In genomic region chr5:40240111-40240510, GRCh38 we compare ENCODE assay signal across 16 cellular contexts.
A peak's percentile ranks its signal among the peaks of the same experiment; 100 is the strongest.
DNase-seq lines count a peak whose midpoint lies in the region; ATAC-seq and TF ChIP-seq lines count a peak whose summit lies in the region.
"Had no signal": no experiment of that assay in that cellular context is flagged by ENCODE, and none has a peak within 500 bp of the region (broad histone marks: within the 10 kb centered on the region; RNA-seq: fewer than 3 reads in every experiment).

No MANE protein-coding gene starts in this region.

- DNase-seq in EL (peak; percentile 36), M059J (ENCODE audit: low read depth) (peak; percentile 44), NCI-H524 (lab: John Stamatoyannopoulos, UW) (no peak), WTC11 (ENCODE audit: low spot score) (no peak), thyroid gland (no peak)
- DNase-seq in activated naive CD4-positive, alpha-beta T cell treated with anti-CD3 and anti-CD28 coated beads, Interleukin-2, amount 50 U/mL, for 72 hours (ENCODE audit: low spot score in 2 of 2), result no peak
- DNase-seq in stimulated activated CD4-positive, alpha-beta T cell treated with anti-CD3 and anti-CD28 coated beads, Interleukin-12 subunit alpha, Interleukin-12 subunit beta, amount 100 ng/mL, for 4 hours, result peak; percentile 15
- DNase-seq: CD4-positive, alpha-beta memory T cell; GDM1; NCI-H146; SHP77 treated with DMSO at 0.1 percent for 48 hours had no signal

- 60 to 68% methylated on average over 1 of the region's 1 CpG for WGBS in thyroid gland, 2 donors

- CTCF ChIA-PET in WTC11 (lab: Charles Lee), result no interaction called here

- POLR2A ChIA-PET in WTC11 (lab: Charles Lee), result no interaction called here

- peaks cover 14 to 17% of the 10 kb centered on the region in 2 donors for H3K4me1 ChIP-seq in thyroid gland
- H3K4me1 ChIP-seq: esophagus muscularis mucosa had no signal

- peaks cover 5 to 51% of the 10 kb centered on the region in 2 donors for H3K36me3 Mint-ChIP-seq in activated naive CD4-positive, alpha-beta T cell treated with anti-CD3 and anti-CD28 coated beads, Interleukin-2, amount 50 U/mL, for 72 hours
- peaks cover 7% of the 10 kb centered on the region for H3K36me3 Mint-ChIP-seq in WTC11
- H3K36me3 Mint-ChIP-seq: activated naive CD4-positive, alpha-beta T cell treated with anti-CD3 and anti-CD28 coated beads, Interleukin-2, amount 50 U/mL, for 24 hours had no signal

- peaks cover 19 to 28% of the 10 kb centered on the region in 2 donors for H3K9me3 Mint-ChIP-seq in activated naive CD4-positive, alpha-beta T cell treated with anti-CD3 and anti-CD28 coated beads, Interleukin-2, amount 50 U/mL, for 72 hours
- H3K9me3 Mint-ChIP-seq in WTC11, result peaks cover 22% of the 10 kb centered on the region

- peak; percentile 56 to 96 for ATAC-seq in activated naive CD4-positive, alpha-beta T cell treated with anti-CD3 and anti-CD28 coated beads, Interleukin-2, amount 50 U/mL, for 72 hours
- no peak for ATAC-seq in WTC11
- no peak for ATAC-seq in GM21360 (IDR thresholded peaks at IDR 0.05; ENCODE audit: unreplicated experiment)
- ATAC-seq: HCT116 had no signal

- H3K36me3 ChIP-seq in thyroid gland, result no peaks in the 10 kb centered on the region
- H3K36me3 ChIP-seq: esophagus muscularis mucosa, thoracic aorta had no signal

- H3K4me1 Mint-ChIP-seq in WTC11, result 0 out of 2 replicates have a peak, but pooled peaks cover 3% of the 10 kb centered on the region

- no peak overlapping the region for H3K4me3 ChIP-seq in thyroid gland (replicated peaks in 1 of 3)
- H3K4me3 ChIP-seq: esophagus muscularis mucosa, thoracic aorta had no signal

- intact Hi-C loops in thyroid gland (cut with DNase I), result no loop called here

- no peaks in the 10 kb centered on the region for H3K27me3 ChIP-seq in thyroid gland
- H3K27me3 ChIP-seq: esophagus muscularis mucosa had no signal

- H3K27me3 Mint-ChIP-seq in WTC11 (ENCODE audit: low read depth), result 0 out of 2 replicates have a peak, but pooled peaks cover 2% of the 10 kb centered on the region
- H3K27me3 Mint-ChIP-seq: activated naive CD4-positive, alpha-beta T cell treated with anti-CD3 and anti-CD28 coated beads, Interleukin-2, amount 50 U/mL, for 24 hours; CD4-positive, alpha-beta memory T cell had no signal

- no peak overlapping the region for H3K4me3 Mint-ChIP-seq in WTC11
- H3K4me3 Mint-ChIP-seq: activated naive CD4-positive, alpha-beta T cell treated with anti-CD3 and anti-CD28 coated beads, Interleukin-2, amount 50 U/mL, for 24 hours; CD4-positive, alpha-beta memory T cell had no signal

- no peak overlapping the region for H3K27ac ChIP-seq in thyroid gland
- H3K27ac ChIP-seq: esophagus muscularis mucosa, thoracic aorta had no signal

- no peaks in the 10 kb centered on the region for H3K9me3 ChIP-seq in thyroid gland

- H3K27ac Mint-ChIP-seq in activated naive CD4-positive, alpha-beta T cell treated with anti-CD3 and anti-CD28 coated beads, Interleukin-2, amount 50 U/mL, for 72 hours, result no peak overlapping the region
- no peak overlapping the region for H3K27ac Mint-ChIP-seq in WTC11
- H3K27ac Mint-ChIP-seq: activated naive CD4-positive, alpha-beta T cell treated with anti-CD3 and anti-CD28 coated beads, Interleukin-2, amount 50 U/mL, for 24 hours; CD4-positive, alpha-beta memory T cell had no signal

- TF ChIP-seq CTCF in WTC11 (IDR thresholded peaks at IDR 0.05) (no peak), thyroid gland (IDR thresholded peaks at IDR 0.05) (no peak)

- no peak for TF ChIP-seq POLR2A in thyroid gland (IDR thresholded peaks at IDR 0.05)

TF ChIP-seq in WTC11, 78 proteins besides CTCF, POLR2A, EP300 and RAD21 (continues in another document):
- TF ChIP-seq, protein P1, sequence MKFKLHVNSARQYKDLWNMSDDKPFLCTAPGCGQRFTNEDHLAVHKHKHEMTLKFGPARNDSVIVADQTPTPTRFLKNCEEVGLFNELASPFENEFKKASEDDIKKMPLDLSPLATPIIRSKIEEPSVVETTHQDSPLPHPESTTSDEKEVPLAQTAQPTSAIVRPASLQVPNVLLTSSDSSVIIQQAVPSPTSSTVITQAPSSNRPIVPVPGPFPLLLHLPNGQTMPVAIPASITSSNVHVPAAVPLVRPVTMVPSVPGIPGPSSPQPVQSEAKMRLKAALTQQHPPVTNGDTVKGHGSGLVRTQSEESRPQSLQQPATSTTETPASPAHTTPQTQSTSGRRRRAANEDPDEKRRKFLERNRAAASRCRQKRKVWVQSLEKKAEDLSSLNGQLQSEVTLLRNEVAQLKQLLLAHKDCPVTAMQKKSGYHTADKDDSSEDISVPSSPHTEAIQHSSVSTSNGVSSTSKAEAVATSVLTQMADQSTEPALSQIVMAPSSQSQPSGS (CRISPR knock-in tag; IDR thresholded peaks at IDR 0.05; ENCODE audit: borderline replicate concordance, low read depth), result no peak
- TF ChIP-seq TEAD1 (CRISPR knock-in tag; IDR thresholded peaks at IDR 0.05) (no peak), CBFB (CRISPR knock-in tag; IDR thresholded peaks at IDR 0.05; ENCODE audit: low read depth) (no peak), ATF6 (CRISPR knock-in tag; IDR thresholded peaks at IDR 0.05) (no peak), MLX (CRISPR knock-in tag; IDR thresholded peaks at IDR 0.05) (no peak), NR1H2 (CRISPR knock-in tag; IDR thresholded peaks at IDR 0.05) (no peak), E2F5 (CRISPR knock-in tag; IDR thresholded peaks at IDR 0.05) (no peak), TCF7 (CRISPR knock-in tag; IDR thresholded peaks at IDR 0.05; ENCODE audit: low read depth) (no peak), ZNF396 (CRISPR knock-in tag; IDR thresholded peaks at IDR 0.05; ENCODE audit: borderline replicate concordance) (no peak), OVOL2 (CRISPR knock-in tag; IDR thresholded peaks at IDR 0.05; ENCODE audit: borderline replicate concordance) (no peak), GRHL2 (CRISPR knock-in tag; IDR thresholded peaks at IDR 0.05; ENCODE audit: insufficient replicate concordance, severe bottlenecking) (no peak), ZNF512 (CRISPR knock-in tag; IDR thresholded peaks at IDR 0.05; ENCODE audit: borderline replicate concordance) (no peak), NR2C2 (CRISPR knock-in tag; IDR thresholded peaks at IDR 0.05) (no peak)

Comparison
In these comparisons a context has a peak if more than half of its experiments do, and no peak if none do; other contexts are left out.
1. DNase-seq: peak in EL (single experiment), M059J (single experiment) and stimulated activated CD4-positive, alpha-beta T cell treated with anti-CD3 and anti-CD28 coated beads, Interleukin-12 subunit alpha, Interleukin-12 subunit beta, amount 100 ng/mL, for 4 hours (single experiment); none in activated naive CD4-positive, alpha-beta T cell treated with anti-CD3 and anti-CD28 coated beads, Interleukin-2, amount 50 U/mL, for 72 hours (0 of 2), NCI-H524 (0 of 2), WTC11 (single experiment) and thyroid gland (0 of 2).
2. ATAC-seq: peak in activated naive CD4-positive, alpha-beta T cell treated with anti-CD3 and anti-CD28 coated beads, Interleukin-2, amount 50 U/mL, for 72 hours (2 of 2); none in WTC11 (single experiment) and GM21360 (single experiment).